29 cellular contexts compared by ENCODE assay signal in the genomic region with DNA sequence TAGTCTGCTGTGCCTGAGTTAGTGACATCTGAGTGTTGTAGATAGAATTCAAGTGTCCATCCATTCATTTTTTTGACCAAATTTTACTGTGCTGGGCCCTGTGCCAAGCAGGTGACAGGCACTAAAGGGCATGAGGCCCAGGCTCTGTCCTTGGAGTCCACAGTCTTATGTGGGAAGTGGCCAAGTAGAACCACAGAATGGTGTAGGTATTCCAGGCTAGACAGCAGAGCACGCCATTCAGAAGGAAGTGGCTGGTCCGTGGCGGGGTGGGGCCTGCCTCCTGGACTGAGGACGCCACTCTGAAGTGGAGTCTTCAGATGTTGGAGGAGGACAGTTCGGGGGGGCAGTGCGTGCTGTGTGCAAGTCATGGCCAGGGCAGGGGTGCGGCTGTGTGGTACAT.
A peak's percentile ranks its signal among the peaks of the same experiment; 100 is the strongest.
DNase-seq lines count a peak whose midpoint lies in the region; ATAC-seq and TF ChIP-seq lines count a peak whose summit lies in the region.
"Had no signal": no experiment of that assay in that cellular context is flagged by ENCODE, and none has a peak within 500 bp of the region (broad histone marks: within the 10 kb centered on the region; RNA-seq: fewer than 3 reads in every experiment).

No MANE protein-coding gene starts in this region.

- peak; percentile 30 for DNase-seq in NCI-H2196 (lab: John Stamatoyannopoulos, UW; ENCODE audit: unreplicated experiment)
- DNase-seq in NCI-H2196 treated with DMSO at 0.1 percent for 48 hours (lab: John Stamatoyannopoulos, UW; ENCODE audit: unreplicated experiment) = no peak
- DNase-seq in NCI-H2029 (lab: John Stamatoyannopoulos, UW) = peak; percentile 34
- peak; percentile 82 for DNase-seq in cerebellum (ENCODE audit: low spot score)
- DNase-seq in psoas muscle = no peak
- DNase-seq in stimulated activated naive B cell treated with anti-CD40 and anti-IgM and Interleukin-4, amounts not matched to agents 10 μg/mL and 1 μg/mL and 100 μg/mL, for 72 hours = no peak
- no peak for DNase-seq in DMS114 treated with DMSO at 0.1 percent for 48 hours (lab: John Stamatoyannopoulos, UW; ENCODE audit: unreplicated experiment)
- no peak for DNase-seq in LoVo (ENCODE audit: low spot score)
- DNase-seq: activated CD4-positive, alpha-beta memory T cell treated with anti-CD3 and anti-CD28 coated beads for 36 hours; activated CD4-positive, alpha-beta T cell treated with anti-CD3 and anti-CD28 coated beads for 1 hour; activated naive CD4-positive, alpha-beta T cell; activated naive CD8-positive, alpha-beta T cell treated with anti-CD3 and anti-CD28 coated beads, Interleukin-2, amount 50 U/mL, for 24 hours; CD8-positive, alpha-beta memory T cell; GOT3; HFFc6; lower lobe of right lung; natural killer cell; NCI-H1048; NCI-H2081; NCI-H748 treated with DMSO at 0.1 percent for 48 hours; RPMI8226; testis; uterus had no signal

- H3K27me3 Mint-ChIP-seq in stimulated activated naive B cell treated with anti-CD40 and anti-IgM and Interleukin-4, amounts not matched to agents 10 μg/mL and 1 μg/mL and 100 μg/mL, for 72 hours = peaks cover 5 to 13% of the 10 kb centered on the region in 2 donors

- TF ChIP-seq CTCF in psoas muscle (IDR thresholded peaks at IDR 0.05) = no peak

- peak; percentile 23 to 62 (median 39) for ATAC-seq in psoas muscle
- ATAC-seq in stimulated activated naive B cell treated with anti-CD40 and anti-IgM and Interleukin-4, amounts not matched to agents 10 μg/mL and 1 μg/mL and 100 μg/mL, for 72 hours (replicated peaks) = no peak
- ATAC-seq: activated naive CD8-positive, alpha-beta T cell treated with anti-CD3 and anti-CD28 coated beads, Interleukin-2, amount 50 U/mL, for 24 hours; lower lobe of right lung; natural killer cell; SK-N-SH treated with all-trans-retinoic acid at 6 μM for 48 hours had no signal

- H3K36me3 Mint-ChIP-seq in stimulated activated naive B cell treated with anti-CD40 and anti-IgM and Interleukin-4, amounts not matched to agents 10 μg/mL and 1 μg/mL and 100 μg/mL, for 72 hours = no peaks in the 10 kb centered on the region
- H3K36me3 Mint-ChIP-seq: activated CD4-positive, alpha-beta memory T cell treated with anti-CD3 and anti-CD28 coated beads for 36 hours; IgD-negative memory B cell; natural killer cell had no signal

- H3K27ac ChIP-seq in psoas muscle = no peak overlapping the region
- H3K27ac ChIP-seq: lower lobe of right lung, testis, uterus had no signal

- no peak overlapping the region for H3K4me3 Mint-ChIP-seq in stimulated activated naive B cell treated with anti-CD40 and anti-IgM and Interleukin-4, amounts not matched to agents 10 μg/mL and 1 μg/mL and 100 μg/mL, for 72 hours
- H3K4me3 Mint-ChIP-seq: activated CD4-positive, alpha-beta memory T cell treated with anti-CD3 and anti-CD28 coated beads for 36 hours; activated naive CD8-positive, alpha-beta T cell treated with anti-CD3 and anti-CD28 coated beads, Interleukin-2, amount 50 U/mL, for 24 hours; B cell; CD8-positive, alpha-beta memory T cell; HFFc6; IgD-negative memory B cell; natural killer cell; stimulated activated naive CD8-positive, alpha-beta T cell treated with anti-CD3 and anti-CD28 coated beads, Interleukin-15, Interleukin-2, amounts not matched to agents 100 ng/mL and 50 ng/mL, for 24 hours had no signal

- 60 to 88% (median 66%) methylated on average over 7 of the region's 7 CpGs for WGBS in psoas muscle, 3 donors

- H3K4me3 ChIP-seq in psoas muscle = no peak overlapping the region
- H3K4me3 ChIP-seq: dorsolateral prefrontal cortex, lower lobe of right lung, smooth muscle cell, testis, uterus had no signal

- peaks cover 5% of the 10 kb centered on the region for H3K4me1 ChIP-seq in psoas muscle
- H3K4me1 ChIP-seq: lower lobe of right lung, testis, uterus had no signal

- intact Hi-C loops in psoas muscle (cut with DNase I) = no loop called here

- H3K9me3 ChIP-seq in psoas muscle = no peaks in the 10 kb centered on the region
- H3K9me3 ChIP-seq: lower lobe of right lung, testis, uterus had no signal

- H3K27ac Mint-ChIP-seq in stimulated activated naive B cell treated with anti-CD40 and anti-IgM and Interleukin-4, amounts not matched to agents 10 μg/mL and 1 μg/mL and 100 μg/mL, for 72 hours = no peak overlapping the region
- H3K27ac Mint-ChIP-seq: activated CD4-positive, alpha-beta memory T cell treated with anti-CD3 and anti-CD28 coated beads for 36 hours; activated naive CD8-positive, alpha-beta T cell treated with anti-CD3 and anti-CD28 coated beads, Interleukin-2, amount 50 U/mL, for 24 hours; B cell; CD8-positive, alpha-beta memory T cell; HFFc6; natural killer cell; stimulated activated naive CD8-positive, alpha-beta T cell treated with anti-CD3 and anti-CD28 coated beads, Interleukin-15, Interleukin-2, amounts not matched to agents 100 ng/mL and 50 ng/mL, for 24 hours had no signal

- H3K9me3 Mint-ChIP-seq in stimulated activated naive B cell treated with anti-CD40 and anti-IgM and Interleukin-4, amounts not matched to agents 10 μg/mL and 1 μg/mL and 100 μg/mL, for 72 hours = no peaks in the 10 kb centered on the region
- H3K9me3 Mint-ChIP-seq: CD8-positive, alpha-beta memory T cell; HFFc6; natural killer cell had no signal

- H3K36me3 ChIP-seq in psoas muscle (ENCODE audit: insufficient read depth in 1 of 2, low read depth in 1 of 2) = peaks cover 0 to 46% of the 10 kb centered on the region in 2 donors
- H3K36me3 ChIP-seq: uterus had no signal

- H3K4me1 Mint-ChIP-seq in stimulated activated naive B cell treated with anti-CD40 and anti-IgM and Interleukin-4, amounts not matched to agents 10 μg/mL and 1 μg/mL and 100 μg/mL, for 72 hours = no peaks in the 10 kb centered on the region
- H3K4me1 Mint-ChIP-seq: activated naive CD8-positive, alpha-beta T cell treated with anti-CD3 and anti-CD28 coated beads, Interleukin-2, amount 50 U/mL, for 24 hours; B cell had no signal

- no peaks in the 10 kb centered on the region for H3K27me3 ChIP-seq in psoas muscle (ENCODE audit: insufficient read depth in 3 of 3, low read length in 2 of 3)
- H3K27me3 ChIP-seq: dorsolateral prefrontal cortex, testis, uterus had no signal

Comparison
In these comparisons a context has a peak if more than half of its experiments do, and no peak if none do; other contexts are left out.
1. DNase-seq: peak in NCI-H2196 (single experiment), NCI-H2029 (single experiment) and cerebellum (single experiment); none in NCI-H2196 treated with DMSO at 0.1 percent for 48 hours (single experiment), psoas muscle (0 of 2), stimulated activated naive B cell treated with anti-CD40 and anti-IgM and Interleukin-4, amounts not matched to agents 10 μg/mL and 1 μg/mL and 100 μg/mL, for 72 hours (single experiment), DMS114 treated with DMSO at 0.1 percent for 48 hours (single experiment) and LoVo (single experiment).
2. ATAC-seq: peak in psoas muscle (4 of 4); none in stimulated activated naive B cell treated with anti-CD40 and anti-IgM and Interleukin-4, amounts not matched to agents 10 μg/mL and 1 μg/mL and 100 μg/mL, for 72 hours (0 of 2).